In the genomic region with DNA sequence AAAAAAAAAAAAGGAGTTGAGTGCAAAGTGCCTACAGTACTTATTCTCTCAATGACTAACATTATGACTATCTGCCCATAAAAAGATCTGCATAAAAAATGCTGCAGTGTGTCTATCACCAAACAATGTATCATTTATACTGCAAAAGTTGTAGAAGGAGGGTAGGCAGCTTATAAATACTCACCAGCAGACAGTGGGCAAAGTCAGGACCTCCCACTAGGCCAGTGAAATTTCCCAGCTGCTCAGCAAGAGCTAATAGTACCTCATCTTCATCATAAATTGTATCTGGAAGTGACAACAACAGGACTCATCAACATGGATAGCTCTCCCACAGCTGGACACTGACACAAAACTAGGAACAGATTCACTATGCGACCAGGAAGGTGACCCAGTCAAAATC, we compare ENCODE assay signal across 8 cellular contexts. TPM values are rescaled to one million over a fixed set of nuclear protein-coding genes. Genes with fewer than 3 reads are reported as not detected.
DNase-seq lines count a peak whose midpoint lies in the region; ATAC-seq and TF ChIP-seq lines count a peak whose summit lies in the region.

No MANE protein-coding gene starts in this region.

- H3K36me3 ChIP-seq in BLaER1 (peaks cover 45% of the 10 kb centered on the region), KMS-11 (ENCODE audit: insufficient read depth) (peaks cover 5% of the 10 kb centered on the region; the same call in 1 of the 2 replicates)

- no peaks in the 10 kb centered on the region for H3K27me3 Mint-ChIP-seq in chondrocyte (ENCODE audit: low read depth)
- H3K27me3 Mint-ChIP-seq in naive B cell: no peaks in the 10 kb centered on the region

- no peak overlapping the region for H2AFZ ChIP-seq in KMS-11 (ENCODE audit: low read depth)

- H3K9ac ChIP-seq in BLaER1: no peak overlapping the region
- H3K9ac ChIP-seq in KMS-11: no peak overlapping the region

- H3K4me3 Mint-ChIP-seq in chondrocyte (ENCODE audit: unreplicated experiment): peak overlapping the region; percentile 99
- H3K4me3 Mint-ChIP-seq in naive B cell: peak overlapping the region in 6 of 8 donors; percentile 32 to 99 (median 90)

- H4K20me1 ChIP-seq in BLaER1 (peaks cover 31% of the 10 kb centered on the region), KMS-11 (ENCODE audit: insufficient read depth) (no peaks in the 10 kb centered on the region)

- H3K36me3 Mint-ChIP-seq in chondrocyte (ENCODE audit: low read depth) (peaks cover 14% of the 10 kb centered on the region), naive B cell (peaks cover 3 to 17% of the 10 kb centered on the region in 2 donors)

- H3K27ac Mint-ChIP-seq in chondrocyte (ENCODE audit: unreplicated experiment) (no peak overlapping the region), naive B cell (peak overlapping the region in 1 of 6 donors; percentile 91)

- H3K27me3 ChIP-seq in BLaER1 (no peaks in the 10 kb centered on the region; the same call in 1 of the 2 replicates), KMS-11 (ENCODE audit: insufficient read depth, low read depth) (no peaks in the 10 kb centered on the region)

- H3K4me3 ChIP-seq in BLaER1 (peak overlapping the region; percentile 93), KMS-11 (IDR thresholded peaks at IDR 0.05; ENCODE audit: insufficient read depth, low read depth, low read length) (no peak overlapping the region)

- H3K4me2 ChIP-seq in BLaER1 (peak overlapping the region; percentile 98), KMS-11 (peak overlapping the region; percentile 95)

- DNase-seq in chondrocyte (ENCODE audit: low spot score) (no peak), naive B cell (no peak), NCI-H446 (lab: John Stamatoyannopoulos, UW) (no peak)
- DNase-seq in stimulated activated CD4-positive, alpha-beta T cell treated with anti-CD3 and anti-CD28 coated beads, Interleukin-4, amount 100 ng/mL, for 24 hours: no peak

- peaks cover 12% of the 10 kb centered on the region; the same call in 1 of the 2 replicates for H3K79me2 ChIP-seq in KMS-11 (ENCODE audit: insufficient read depth, low read depth)

- H3K27ac ChIP-seq in BLaER1 (no peak overlapping the region), KMS-11 (no peak overlapping the region)

- H3K4me1 ChIP-seq in BLaER1 (peaks cover 48% of the 10 kb centered on the region), KMS-11 (ENCODE audit: low read depth, poor library complexity, severe bottlenecking) (peaks cover 14% of the 10 kb centered on the region)

- H3K4me1 Mint-ChIP-seq in chondrocyte (ENCODE audit: low read depth): peaks cover 37% of the 10 kb centered on the region
- H3K4me1 Mint-ChIP-seq in naive B cell: peaks cover 16 to 48% (median 41%) of the 10 kb centered on the region in 3 donors

- H3K9me3 ChIP-seq in BLaER1: no peaks in the 10 kb centered on the region

- H3K9me3 Mint-ChIP-seq in chondrocyte (ENCODE audit: low read depth) (no peaks in the 10 kb centered on the region), naive B cell (no peaks in the 10 kb centered on the region)

- TF ChIP-seq CTCF in KMS-11 (conservative IDR thresholded peaks at IDR 0.05; ENCODE audit: low read depth, low read length): no peak
- TF ChIP-seq CTCF in chondrocyte (IDR thresholded peaks at IDR 0.05): no peak

- ATAC-seq in naive B cell (ENCODE audit: low read depth in 2 of 2) (no peak), GM21825 (IDR thresholded peaks at IDR 0.05; ENCODE audit: unreplicated experiment) (no peak), GM21717 (IDR thresholded peaks at IDR 0.05; ENCODE audit: unreplicated experiment) (no peak)

RNA-seq across cellular contexts. Expression of gene PPP2R1B, which starts 1.6 kb away (rescaled TPM):
- total RNA-seq in chondrocyte: 17.2 to 27.3 TPM (median 18.5 TPM) in 3 replicates
- polyA plus RNA-seq in naive B cell (ENCODE audit: low read depth in 6 of 6): 10 to 100 TPM; 14.8 to 23.0 (median 18.6) TPM
